1 cellular context compared by ENCODE assay signal in genomic region chrX:101619336-101619735, GRCh38.
TF ChIP-seq lines count a peak whose summit lies in the region.

No MANE protein-coding gene starts in this region.

TF ChIP-seq in HepG2, 621 proteins besides CTCF, POLR2A, EP300 and RAD21:
- TF ChIP-seq CBX2 (IDR thresholded peaks at IDR 0.05; ENCODE audit: low read depth, low read length) (no peak), CBX2 (CRISPR knock-in tag; IDR thresholded peaks at IDR 0.05; ENCODE audit: low read depth) (no peak), SMARCE1 (IDR thresholded peaks at IDR 0.05; ENCODE audit: borderline replicate concordance) (no peak), ONECUT2 (CRISPR knock-in tag; IDR thresholded peaks at IDR 0.05) (no peak), ARID2 (CRISPR knock-in tag; IDR thresholded peaks at IDR 0.05; ENCODE audit: borderline replicate concordance) (no peak), SIX4 (CRISPR knock-in tag; IDR thresholded peaks at IDR 0.05) (peak; percentile 88), ZNF260 (CRISPR knock-in tag; IDR thresholded peaks at IDR 0.05; ENCODE audit: borderline replicate concordance, low read depth) (no peak), ZNF512 (CRISPR knock-in tag; IDR thresholded peaks at IDR 0.05) (no peak), HNF4A (CRISPR knock-in tag; IDR thresholded peaks at IDR 0.05) (no peak), STAG1 (CRISPR knock-in tag; IDR thresholded peaks at IDR 0.05) (no peak), SIX1 (CRISPR knock-in tag; IDR thresholded peaks at IDR 0.05; ENCODE audit: borderline replicate concordance) (peak; percentile 55; the same call in 1 of the 2 replicates), PRPF4 (IDR thresholded peaks at IDR 0.05; ENCODE audit: low read depth, low read length, poor library complexity, severe bottlenecking) (no peak), FIP1L1 (IDR thresholded peaks at IDR 0.05; ENCODE audit: borderline replicate concordance, insufficient read depth, low read depth, low read length) (no peak), PRDM10 (CRISPR knock-in tag; IDR thresholded peaks at IDR 0.05; ENCODE audit: low read depth) (no peak), EED (CRISPR knock-in tag; IDR thresholded peaks at IDR 0.05) (no peak), PCBP1 (IDR thresholded peaks at IDR 0.05; ENCODE audit: borderline replicate concordance, low read depth, low read length) (no peak)
TF ChIP-seq in HepG2: peak in this region for 2.
